8 cellular contexts compared by ENCODE assay signal in genomic region chr1:36384542-36385409, GRCh38. TPM values are rescaled to one million over a fixed set of nuclear protein-coding genes. Genes with fewer than 3 reads are reported as not detected.
DNase-seq lines count a peak whose midpoint lies in the region; ATAC-seq, FAIRE-seq and TF ChIP-seq lines count a peak whose summit lies in the region.

No MANE protein-coding gene starts in this region.

- peak; percentile 57 for TF ChIP-seq POLR2A in GM12878 (IDR thresholded peaks at IDR 0.05; ENCODE audit: low read depth, low read length)

- no peak for TF ChIP-seq EP300 in GM12878 (IDR thresholded peaks at IDR 0.05; ENCODE audit: borderline replicate concordance in 1 of 2, control insufficient read depth in 1 of 2, low read depth in 2 of 2, low read length in 2 of 2)

- TF ChIP-seq RAD21 in GM12878 (IDR thresholded peaks at IDR 0.05; ENCODE audit: insufficient read depth, low read depth, low read length), result no peak

- H3K27me3 ChIP-seq in RWPE2 (ENCODE audit: insufficient read depth, poor library complexity, severe bottlenecking) (no peaks in the 10 kb centered on the region), GM12878 (replicated peaks in 1 of 2; ENCODE audit: control insufficient read depth in 2 of 2, insufficient read depth in 2 of 2, low read length in 1 of 2) (no peaks in the 10 kb centered on the region)

- no peaks in the 10 kb centered on the region for H3K9me3 ChIP-seq in RWPE2 (ENCODE audit: severe bottlenecking)
- H3K9me3 ChIP-seq in GM12878 (replicated peaks; ENCODE audit: control insufficient read depth, insufficient read depth, low read length), result no peaks in the 10 kb centered on the region; the same call in 2 of the 3 replicates

- TF ChIP-seq CTCF in RWPE2 (IDR thresholded peaks at IDR 0.05; ENCODE audit: poor library complexity, severe bottlenecking) (no peak), GM12878 (IDR thresholded peaks at IDR 0.05 in 2 of 3, conservative IDR thresholded peaks at IDR 0.05 in 1 of 3; ENCODE audit: control insufficient read depth in 2 of 3, extremely low read depth in 1 of 3, insufficient read depth in 1 of 3, low read depth in 3 of 3, low read length in 3 of 3) (peak in 1 of 3 experiments; percentile 13; a peak in 1 of 6 replicates), retinal pigment epithelial cell (conservative IDR thresholded peaks at IDR 0.05; ENCODE audit: low read depth, low read length) (no peak)

- in situ Hi-C loops in GM12878 (cut with MboI), result no loop called here

- DNase-seq in D341Med (ENCODE audit: low spot score) (peak; percentile 69), HuH-7.5 (ENCODE audit: low spot score) (peak; percentile 35), RWPE2 (ENCODE audit: low spot score) (peak; percentile 77), GM12878 (ENCODE audit: low read depth, low spot score) (no peak), retinal pigment epithelial cell (ENCODE audit: low read depth) (no peak), activated gamma-delta T cell (lab: John Stamatoyannopoulos, UW) (no peak)
- DNase-seq in activated CD4-positive, CD25-positive, alpha-beta regulatory T cell treated with anti-CD3 and anti-CD28 coated beads, Interleukin-2, amount 50 U/mL, for 72 hours, result no peak

- RAD21 ChIA-PET in GM12878 (lab: Charles Lee; ENCODE audit: unreplicated experiment), result interaction anchor here (0.7 to 3.3 kb wide), 8 partner anchors 9 to 42 kb away, joined by 3 to 11 read pairs (median 4); partner anchors contain the start of gene LSM10

- FAIRE-seq in GM12878 (lab: Jason Lieb, UNC), result peak; percentile 38

- H3K4me3 ChIP-seq in RWPE2 (ENCODE audit: severe bottlenecking), result peak overlapping the region; percentile 90
- H3K4me3 ChIP-seq in GM12878, result peak overlapping the region; percentile 85
- H3K4me3 ChIP-seq in iPS-11a (ENCODE audit: low read depth, low read length), result peak overlapping the region; percentile 68
- peak overlapping the region; percentile 79 for H3K4me3 ChIP-seq in retinal pigment epithelial cell (ENCODE audit: low read length)

- H3K4me2 ChIP-seq in GM12878 (ENCODE audit: control insufficient read depth, insufficient read depth), result peak overlapping the region; percentile 73

- H3K36me3 ChIP-seq in RWPE2 (ENCODE audit: low read depth) (0 out of 2 replicates have a peak, but pooled peaks cover 4% of the 10 kb centered on the region), GM12878 (ENCODE audit: control insufficient read depth in 2 of 2, insufficient read depth in 2 of 2, low read length in 1 of 2) (0 out of 4 replicates have a peak, but pooled peaks cover 0 to 7% of the 10 kb centered on the region in 2 experiments)

- POLR2A ChIA-PET in GM12878 (lab: Charles Lee), result interaction anchor here (0.6 to 4.4 kb wide), 11 partner anchors 8 to 235 kb away, joined by 3 to 44 read pairs (median 3); partner anchors contain the start of genes LSM10, SH3D21 and TRAPPC3

- ATAC-seq in RWPE2 (ENCODE audit: low read depth) (peak; percentile 18; the same call in 2 of the 3 replicates), GM12878 (peak; percentile 0)

- H3K9ac ChIP-seq in GM12878 (ENCODE audit: control insufficient read depth, insufficient read depth, low read length), result peak overlapping the region; percentile 79

- CTCF ChIA-PET in GM12878 (lab: Yijun Ruan, JAX), result interaction anchor here (0.7 to 2.6 kb wide), 6 partner anchors 16 to 235 kb away, joined by 3 to 31 read pairs (median 4); partner anchors contain the start of gene TRAPPC3

- H3K27ac ChIP-seq in RWPE2 (ENCODE audit: poor library complexity, severe bottlenecking) (peak overlapping the region; percentile 80), GM12878 (ENCODE audit: control insufficient read depth, insufficient read depth) (peak overlapping the region; percentile 68)

- no peaks in the 10 kb centered on the region for H4K20me1 ChIP-seq in GM12878 (ENCODE audit: control insufficient read depth, insufficient read depth)

- SMC1A ChIA-PET in GM12878 (lab: Charles Lee; ENCODE audit: uncharacterized antibody, unreplicated experiment), result interaction anchor here (0.7 to 2.3 kb wide), 4 partner anchors 12 to 235 kb away, joined by 3 to 14 read pairs (median 3); partner anchors contain the start of genes EVA1B, LSM10 and TRAPPC3

- H3K4me1 ChIP-seq in RWPE2 (ENCODE audit: insufficient read depth, poor library complexity, severe bottlenecking), result peaks cover 10% of the 10 kb centered on the region
- H3K4me1 ChIP-seq in GM12878 (ENCODE audit: control insufficient read depth, insufficient read depth, low read length), result peaks cover 35% of the 10 kb centered on the region

- WGBS in GM12878 (ENCODE audit: insufficient coverage, insufficient replicate concordance, low lambda C conversion rate, missing lambda C conversion rate), result 2% methylated on average over 25 of the region's 25 CpGs

- BruUV-seq in GM12878 (replicated peaks; lab: Mats Ljungman, UMichigan), result TSS peak; percentile 64

- peak overlapping the region; percentile 35 for H2AFZ ChIP-seq in GM12878 (ENCODE audit: control insufficient read depth, low read depth, low read length)

- peaks cover 50% of the 10 kb centered on the region for H3K79me2 ChIP-seq in GM12878 (ENCODE audit: control insufficient read depth, insufficient read depth, low read length)

- intact Hi-C loops in GM12878 (cut with micrococcal nuclease; ENCODE audit: unreplicated experiment), result loop anchor here (10.0 kb wide), 2 partner anchors 160 to 230 kb away; partner anchors contain the start of genes MAP7D1 and THRAP3

TF ChIP-seq in GM12878, 131 proteins besides CTCF, POLR2A, EP300 and RAD21 (continues in another document):
- no peak for TF ChIP-seq FOXM1 (IDR thresholded peaks at IDR 0.05; ENCODE audit: low read depth, low read length)
- no peak for TF ChIP-seq FOXK2 (IDR thresholded peaks at IDR 0.05)
- TF ChIP-seq NKRF (conservative IDR thresholded peaks at IDR 0.05), result 0 out of 2 replicates have a peak, but pooled peaks have one; percentile 1
- peak; percentile 71 for TF ChIP-seq MEF2B (IDR thresholded peaks at IDR 0.05; ENCODE audit: partially characterized antibody, poor library complexity, severe bottlenecking)
- no peak for TF ChIP-seq GATAD2B (conservative IDR thresholded peaks at IDR 0.05; ENCODE audit: low read depth)
- peak; percentile 56 for TF ChIP-seq IKZF1 (conservative IDR thresholded peaks at IDR 0.05)
- no peak for TF ChIP-seq FOS (IDR thresholded peaks at IDR 0.05; ENCODE audit: borderline replicate concordance, extremely low read depth, insufficient read length)
- TF ChIP-seq PAX5 (IDR thresholded peaks at IDR 0.05; ENCODE audit: borderline replicate concordance, low read depth, low read length), result no peak

RNA-seq across cellular contexts. Expression of gene STK40, which starts 0.9 kb away (rescaled TPM):
- 12.2 and 12.4 TPM in 2 replicates for total RNA-seq in GM12878 (2013; cell fraction: nucleolus; rRNA removed)
- total RNA-seq in GM12878 (2014; rRNA removed) (26.5 and 30.1 TPM in 2 replicates), GM12878 (2014; rRNA removed; fragmentation: Illumina TruSeq; extraction: Trizol) (13.6 and 14.3 TPM in 2 replicates), GM12878 (2021) (51.0 and 57.0 TPM in 2 replicates)
- 11.9 TPM for polyA plus RNA-seq in GM12878 (2011; ENCODE audit: low read depth)
- polyA plus RNA-seq in GM12878 (2011; rRNA removed) (17.2 and 29.0 TPM in 2 replicates), GM12878 (2014; fragmentation: Illumina TruSeq; extraction: Trizol) (11.6 and 28.4 TPM in 2 replicates), GM12878 (2014; fragmentation: Nextera tagmentation; extraction: Ambion mirVana) (1 to 10 TPM in 1 of 2 experiments, under 1 TPM in 1; 0.27 to 2.1 TPM), GM12878 (2014; rRNA removed) (37.0 and 40.6 TPM in 2 replicates), GM12878 (2016; fragmentation: Nextera tagmentation; extraction: Ambion mirVana) (10 to 100 TPM; 39.8 to 41.7 TPM)
- 22.6 and 24.0 TPM in 2 replicates for polyA plus RNA-seq in GM12878 (2011; cell fraction: cytosol; rRNA removed)
- polyA plus RNA-seq in GM12878 (2011; cell fraction: nucleus; rRNA removed), result 20.1 and 24.6 TPM in 2 replicates
- polyA plus RNA-seq in GM12878 (2012), result 27.7 and 29.5 TPM in 2 replicates
- polyA minus RNA-seq in GM12878 (2011; rRNA and poly(A)+ RNA removed), result 22.2 and 22.4 TPM in 2 replicates
- polyA minus RNA-seq in GM12878 (2011; cell fraction: cytosol; rRNA and poly(A)+ RNA removed), result 7.1 and 7.5 TPM in 2 replicates
- 3.3 and 5.7 TPM in 2 replicates for polyA minus RNA-seq in GM12878 (2011; cell fraction: nucleus; rRNA and poly(A)+ RNA removed)

RNA-seq across cellular contexts. Expression of gene LSM10, which starts 12.9 kb away (rescaled TPM):
- total RNA-seq in GM12878 (2013; cell fraction: nucleolus; rRNA removed), result 4.2 and 6.5 TPM in 2 replicates
- 43.3 and 48.3 TPM in 2 replicates for total RNA-seq in GM12878 (2014; rRNA removed)
- 11.9 and 13.1 TPM in 2 replicates for total RNA-seq in GM12878 (2014; rRNA removed; fragmentation: Illumina TruSeq; extraction: Trizol)
- total RNA-seq in GM12878 (2021), result 53.6 and 56.6 TPM in 2 replicates
- 39.7 TPM for polyA plus RNA-seq in GM12878 (2011; ENCODE audit: low read depth)
- 35.3 and 58.4 TPM in 2 replicates for polyA plus RNA-seq in GM12878 (2011; rRNA removed)
- 70.9 and 107 TPM in 2 replicates for polyA plus RNA-seq in GM12878 (2011; cell fraction: cytosol; rRNA removed)
- 31.8 and 32.9 TPM in 2 replicates for polyA plus RNA-seq in GM12878 (2011; cell fraction: nucleus; rRNA removed)
- 42.3 and 45.0 TPM in 2 replicates for polyA plus RNA-seq in GM12878 (2012)
- polyA plus RNA-seq in GM12878 (2014; fragmentation: Illumina TruSeq; extraction: Trizol), result 34.1 and 68.0 TPM in 2 replicates
- 10 to 100 TPM; 26.6 to 36.0 TPM for polyA plus RNA-seq in GM12878 (2014; fragmentation: Nextera tagmentation; extraction: Ambion mirVana)
- 99.8 and 103 TPM in 2 replicates for polyA plus RNA-seq in GM12878 (2014; rRNA removed)
- polyA plus RNA-seq in GM12878 (2016; fragmentation: Nextera tagmentation; extraction: Ambion mirVana), result 10 to 100 TPM; 85.9 to 97.3 TPM
- 38.8 and 41.3 TPM in 2 replicates for polyA minus RNA-seq in GM12878 (2011; rRNA and poly(A)+ RNA removed)
- polyA minus RNA-seq in GM12878 (2011; cell fraction: cytosol; rRNA and poly(A)+ RNA removed), result 10.7 and 23.7 TPM in 2 replicates
- polyA minus RNA-seq in GM12878 (2011; cell fraction: nucleus; rRNA and poly(A)+ RNA removed), result 11.6 and 17.0 TPM in 2 replicates

Comparison
In these comparisons a context has a peak if more than half of its experiments do, and no peak if none do; other contexts are left out.
1. DNase-seq: peak in D341Med (single experiment), HuH-7.5 (single experiment) and RWPE2 (single experiment); none in GM12878 (single experiment), retinal pigment epithelial cell (single experiment), activated CD4-positive, CD25-positive, alpha-beta regulatory T cell treated with anti-CD3 and anti-CD28 coated beads, Interleukin-2, amount 50 U/mL, for 72 hours (single experiment) and activated gamma-delta T cell (single experiment).
2. Peak in every context shown above with its lines, with median percentiles within 50 percentile points of each other: H3K4me3 ChIP-seq.